Comparison of ENCODE assay signal across 16 cellular contexts in genomic region chr1:53735681-53736080, GRCh38. TPM values are rescaled to one million over a fixed set of nuclear protein-coding genes. Genes with fewer than 3 reads are reported as not detected.
"Had no signal": no experiment of that assay in that cellular context is flagged by ENCODE, and none has a peak within 500 bp of the region (broad histone marks: within the 10 kb centered on the region; RNA-seq: fewer than 3 reads in every experiment).

No MANE protein-coding gene starts in this region.

- H3K36me3 Mint-ChIP-seq: T-cell had no signal

- DNase-seq: activated CD4-positive, alpha-beta T cell treated with anti-CD3 and anti-CD28 coated beads for 4 hours; activated CD8-positive, alpha-beta memory T cell treated with anti-CD3 and anti-CD28 coated beads, Interleukin-2, amount 50 U/mL, for 48 hours; activated CD8-positive, alpha-beta T cell treated with anti-CD3 and anti-CD28 coated beads, Interleukin-2, amount 10 ng/mL, durations not matched to agents 7 days and 5 days; body of pancreas; dermis blood vessel endothelial cell; erythroblast; head of caudate nucleus; stimulated activated CD4-positive, alpha-beta T cell treated with anti-CD3 and anti-CD28 coated beads, Interleukin-4, amount 100 ng/mL, for 4 hours; stimulated activated naive CD8-positive, alpha-beta T cell treated with anti-CD3 and anti-CD28 coated beads, Interleukin-15, amount 100 ng/mL, for 72 hours; T-cell had no signal

- H3K36me3 ChIP-seq: thoracic aorta had no signal

- H3K4me3 ChIP-seq: body of pancreas, thoracic aorta had no signal

- H3K27ac Mint-ChIP-seq: activated CD8-positive, alpha-beta T cell treated with anti-CD3 and anti-CD28 coated beads, Interleukin-2, amount 10 ng/mL, durations not matched to agents 7 days and 5 days; nephron progenitor cell; stimulated activated naive CD8-positive, alpha-beta T cell treated with anti-CD3 and anti-CD28 coated beads, Interleukin-15, amount 100 ng/mL, for 72 hours; T-cell had no signal

- H3K9me3 Mint-ChIP-seq: central memory CD8-positive, alpha-beta T cell; nephron progenitor cell; stimulated activated naive CD8-positive, alpha-beta T cell treated with anti-CD3 and anti-CD28 coated beads, Interleukin-15, amount 100 ng/mL, for 72 hours; T-cell had no signal

- H3K4me3 Mint-ChIP-seq: activated CD8-positive, alpha-beta T cell treated with anti-CD3 and anti-CD28 coated beads, Interleukin-2, amount 10 ng/mL, durations not matched to agents 7 days and 5 days; central memory CD8-positive, alpha-beta T cell; nephron progenitor cell; stimulated activated naive CD8-positive, alpha-beta T cell treated with anti-CD3 and anti-CD28 coated beads, Interleukin-15, amount 100 ng/mL, for 72 hours; T-cell had no signal

- H3K9me3 ChIP-seq: body of pancreas, thoracic aorta had no signal

- H3K27ac ChIP-seq: body of pancreas, thoracic aorta, VCaP had no signal

- ATAC-seq: activated CD8-positive, alpha-beta T cell treated with anti-CD3 and anti-CD28 coated beads, Interleukin-2, amount 10 ng/mL, durations not matched to agents 7 days and 5 days; body of pancreas; stimulated activated naive CD8-positive, alpha-beta T cell treated with anti-CD3 and anti-CD28 coated beads, Interleukin-15, amount 100 ng/mL, for 72 hours; T-cell had no signal

- H3K4me1 Mint-ChIP-seq: central memory CD8-positive, alpha-beta T cell; stimulated activated naive CD8-positive, alpha-beta T cell treated with anti-CD3 and anti-CD28 coated beads, Interleukin-15, amount 100 ng/mL, for 72 hours had no signal

RNA-seq across cellular contexts. Expression of gene GLIS1, which starts 3.3 kb away (rescaled TPM):
- total RNA-seq: activated CD8-positive, alpha-beta T cell treated with anti-CD3 and anti-CD28 coated beads, Interleukin-2, amount 10 ng/mL, durations not matched to agents 7 days and 5 days; dermis blood vessel endothelial cell; lung microvascular endothelial cell; skeletal muscle tissue; T-cell had no signal
